ENCODE assay signal across 8 cellular contexts in the genomic region with DNA sequence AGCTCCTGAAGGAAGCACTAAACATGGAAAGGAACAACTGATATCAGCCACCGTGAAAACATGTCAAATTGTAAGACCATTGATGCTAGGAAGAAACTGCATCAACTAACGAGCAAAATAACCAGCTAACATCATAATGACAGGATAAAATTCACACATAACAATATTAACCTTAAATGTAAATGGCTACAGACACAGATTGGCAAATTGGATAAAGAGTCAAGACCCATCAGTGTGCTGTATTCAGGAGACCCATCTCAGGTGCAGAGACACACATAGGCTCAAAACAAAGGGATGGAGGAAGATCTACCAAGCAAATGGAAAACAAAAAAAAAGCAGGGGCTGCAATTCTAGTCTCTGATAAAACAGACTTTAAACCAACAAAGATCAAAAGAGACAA.
DNase-seq lines count a peak whose midpoint lies in the region; ATAC-seq and TF ChIP-seq lines count a peak whose summit lies in the region.
"Not testable (repeated sequence)": the region's sequence is repeated elsewhere in the genome, so short reads cannot be mapped to it uniquely, and the experiment has no call there.

No MANE protein-coding gene starts in this region.

- peak overlapping the region; percentile 89 for H3K4me3 ChIP-seq in CD4-positive, CD25-positive, alpha-beta regulatory T cell (ENCODE audit: low read depth, low read length)
- H3K4me3 ChIP-seq in HEK293 (ENCODE audit: low read depth, low read length): not testable (repeated sequence)
- H3K4me3 ChIP-seq in left ventricle myocardium inferior: peak overlapping the region; percentile 67

- POLR2A ChIA-PET in HEK293 (lab: Yijun Ruan, JAX); activated B cell treated with CpG ODN at 0.5 μM for 24 hours (lab: Charles Lee): not testable (repeated sequence)
- POLR2A ChIA-PET in activated naive CD8-positive, alpha-beta T cell treated with anti-CD3 and anti-CD28 coated beads, Interleukin-2, amount 10 ng/mL, durations not matched to agents 7 days and 5 days (lab: Charles Lee): interaction anchor here (1.3 kb wide), 1 partner anchor 104 kb away, joined by 3 read pairs; a partner anchor contains a TSS

- H3K36me3 Mint-ChIP-seq in CD4-positive, CD25-positive, alpha-beta regulatory T cell: peaks cover 30% of the 10 kb centered on the region
- H3K36me3 Mint-ChIP-seq in activated B cell treated with CpG ODN at 0.5 μM for 24 hours (ENCODE audit: low read depth): peaks cover 16% of the 10 kb centered on the region
- peaks cover 22% of the 10 kb centered on the region for H3K36me3 Mint-ChIP-seq in activated T-cell treated with anti-CD3 and anti-CD28 coated beads, Interleukin-2, amount 50 U/mL, for 4 hours (ENCODE audit: insufficient read depth)
- H3K36me3 Mint-ChIP-seq in activated naive CD8-positive, alpha-beta T cell treated with anti-CD3 and anti-CD28 coated beads, Interleukin-2, amount 10 ng/mL, durations not matched to agents 7 days and 5 days: peaks cover 17% of the 10 kb centered on the region
- not testable (repeated sequence) for H3K36me3 Mint-ChIP-seq in natural killer cell treated with Interleukin-12 subunit alpha and Interleukin-12 subunit beta and Interleukin-15 and Interleukin-18, amount 100 ng/mL, for 72 hours

- H3K4me1 ChIP-seq in CD4-positive, CD25-positive, alpha-beta regulatory T cell (ENCODE audit: control insufficient read depth, insufficient read depth, low read length, poor library complexity, severe bottlenecking): peaks cover 16% of the 10 kb centered on the region
- H3K4me1 ChIP-seq in HEK293 (ENCODE audit: control insufficient read depth, insufficient read depth, low read length); left ventricle myocardium inferior: not testable (repeated sequence)

- peak overlapping the region; percentile 94 to 99 (median 98) for H3K4me3 Mint-ChIP-seq in CD4-positive, CD25-positive, alpha-beta regulatory T cell
- H3K4me3 Mint-ChIP-seq in activated B cell treated with CpG ODN at 0.5 μM for 24 hours: peak overlapping the region; percentile 90
- H3K4me3 Mint-ChIP-seq in activated T-cell treated with anti-CD3 and anti-CD28 coated beads, Interleukin-2, amount 50 U/mL, for 4 hours: peak overlapping the region; percentile 96
- peak overlapping the region; percentile 98 for H3K4me3 Mint-ChIP-seq in activated naive CD8-positive, alpha-beta T cell treated with anti-CD3 and anti-CD28 coated beads, Interleukin-2, amount 10 ng/mL, durations not matched to agents 7 days and 5 days
- H3K4me3 Mint-ChIP-seq in natural killer cell treated with Interleukin-12 subunit alpha and Interleukin-12 subunit beta and Interleukin-15 and Interleukin-18, amount 100 ng/mL, for 72 hours: peak overlapping the region; percentile 92
- peak overlapping the region; percentile 93 to 98 for H3K4me3 Mint-ChIP-seq in stimulated activated naive CD8-positive, alpha-beta T cell treated with anti-CD3 and anti-CD28 coated beads, Interleukin-15, amount 100 ng/mL, for 72 hours

- H3K27me3 ChIP-seq in CD4-positive, CD25-positive, alpha-beta regulatory T cell (ENCODE audit: control insufficient read depth, insufficient read depth, low read length); left ventricle myocardium inferior (ENCODE audit: low read depth): not testable (repeated sequence)

- not testable (repeated sequence) for ATAC-seq in CD4-positive, CD25-positive, alpha-beta regulatory T cell (ENCODE audit: low read depth in 2 of 2); activated B cell treated with CpG ODN at 0.5 μM for 24 hours (ENCODE audit: low read depth); activated T-cell treated with anti-CD3 and anti-CD28 coated beads, Interleukin-2, amount 50 U/mL, for 4 hours; activated naive CD8-positive, alpha-beta T cell treated with anti-CD3 and anti-CD28 coated beads, Interleukin-2, amount 10 ng/mL, durations not matched to agents 7 days and 5 days (ENCODE audit: low read depth); natural killer cell treated with Interleukin-12 subunit alpha and Interleukin-12 subunit beta and Interleukin-15 and Interleukin-18, amount 100 ng/mL, for 72 hours; stimulated activated naive CD8-positive, alpha-beta T cell treated with anti-CD3 and anti-CD28 coated beads, Interleukin-15, amount 100 ng/mL, for 72 hours

- not testable (repeated sequence) for H3K27me3 Mint-ChIP-seq in CD4-positive, CD25-positive, alpha-beta regulatory T cell; activated B cell treated with CpG ODN at 0.5 μM for 24 hours; activated T-cell treated with anti-CD3 and anti-CD28 coated beads, Interleukin-2, amount 50 U/mL, for 4 hours (ENCODE audit: low read depth); activated naive CD8-positive, alpha-beta T cell treated with anti-CD3 and anti-CD28 coated beads, Interleukin-2, amount 10 ng/mL, durations not matched to agents 7 days and 5 days; natural killer cell treated with Interleukin-12 subunit alpha and Interleukin-12 subunit beta and Interleukin-15 and Interleukin-18, amount 100 ng/mL, for 72 hours; stimulated activated naive CD8-positive, alpha-beta T cell treated with anti-CD3 and anti-CD28 coated beads, Interleukin-15, amount 100 ng/mL, for 72 hours

- peaks cover 0 to 24% (median 5%) of the 10 kb centered on the region in 7 donors for H3K9me3 Mint-ChIP-seq in CD4-positive, CD25-positive, alpha-beta regulatory T cell
- not testable (repeated sequence) for H3K9me3 Mint-ChIP-seq in activated B cell treated with CpG ODN at 0.5 μM for 24 hours; activated T-cell treated with anti-CD3 and anti-CD28 coated beads, Interleukin-2, amount 50 U/mL, for 4 hours; activated naive CD8-positive, alpha-beta T cell treated with anti-CD3 and anti-CD28 coated beads, Interleukin-2, amount 10 ng/mL, durations not matched to agents 7 days and 5 days; natural killer cell treated with Interleukin-12 subunit alpha and Interleukin-12 subunit beta and Interleukin-15 and Interleukin-18, amount 100 ng/mL, for 72 hours; stimulated activated naive CD8-positive, alpha-beta T cell treated with anti-CD3 and anti-CD28 coated beads, Interleukin-15, amount 100 ng/mL, for 72 hours

- H3K9me3 ChIP-seq in CD4-positive, CD25-positive, alpha-beta regulatory T cell (ENCODE audit: control insufficient read depth in 2 of 2, low read length in 2 of 2): peaks cover 6 to 12% of the 10 kb centered on the region in 2 experiments
- H3K9me3 ChIP-seq in HEK293 (ENCODE audit: control insufficient read depth, insufficient read depth, low read depth, low read length): peaks cover 16% of the 10 kb centered on the region
- not testable (repeated sequence) for H3K9me3 ChIP-seq in left ventricle myocardium inferior (replicated peaks)

- CTCF ChIA-PET in HEK293 (lab: Yijun Ruan, JAX): interaction anchor here (1.0 kb wide), 1 partner anchor 115 kb away, joined by 3 read pairs; no protein-coding TSS in a partner anchor
- CTCF ChIA-PET in activated B cell treated with CpG ODN at 0.5 μM for 24 hours (lab: Charles Lee): not testable (repeated sequence)

- H3K27ac ChIP-seq in CD4-positive, CD25-positive, alpha-beta regulatory T cell (ENCODE audit: insufficient read depth, low read length, poor library complexity, severe bottlenecking); HEK293 (ENCODE audit: extremely low read depth, low read depth, low read length); left ventricle myocardium inferior (replicated peaks): not testable (repeated sequence)

- H3K36me3 ChIP-seq in CD4-positive, CD25-positive, alpha-beta regulatory T cell (ENCODE audit: control insufficient read depth, insufficient read depth, low read length): peaks cover 27% of the 10 kb centered on the region
- not testable (repeated sequence) for H3K36me3 ChIP-seq in HEK293 (ENCODE audit: control insufficient read depth in 2 of 2, insufficient read depth in 1 of 2, low read length in 2 of 2); left ventricle myocardium inferior

- not testable (repeated sequence) for DNase-seq in CD4-positive, CD25-positive, alpha-beta regulatory T cell; activated B cell treated with CpG ODN at 0.5 μM for 24 hours; activated T-cell treated with anti-CD3 and anti-CD28 coated beads, Interleukin-2, amount 50 U/mL, for 4 hours; activated naive CD8-positive, alpha-beta T cell treated with anti-CD3 and anti-CD28 coated beads, Interleukin-2, amount 10 ng/mL, durations not matched to agents 7 days and 5 days; left ventricle myocardium inferior; natural killer cell treated with Interleukin-12 subunit alpha and Interleukin-12 subunit beta and Interleukin-15 and Interleukin-18, amount 100 ng/mL, for 72 hours (ENCODE audit: low spot score); stimulated activated naive CD8-positive, alpha-beta T cell treated with anti-CD3 and anti-CD28 coated beads, Interleukin-15, amount 100 ng/mL, for 72 hours

- intact Hi-C loops in activated B cell treated with CpG ODN at 0.5 μM for 24 hours (cut with micrococcal nuclease); left ventricle myocardium inferior (cut with micrococcal nuclease): not testable (repeated sequence)

- peak overlapping the region; percentile 94 to 96 (median 95) for H3K27ac Mint-ChIP-seq in CD4-positive, CD25-positive, alpha-beta regulatory T cell
- peak overlapping the region; percentile 77 for H3K27ac Mint-ChIP-seq in activated B cell treated with CpG ODN at 0.5 μM for 24 hours
- not testable (repeated sequence) for H3K27ac Mint-ChIP-seq in activated naive CD8-positive, alpha-beta T cell treated with anti-CD3 and anti-CD28 coated beads, Interleukin-2, amount 10 ng/mL, durations not matched to agents 7 days and 5 days
- peak overlapping the region; percentile 52 to 89 for H3K27ac Mint-ChIP-seq in natural killer cell treated with Interleukin-12 subunit alpha and Interleukin-12 subunit beta and Interleukin-15 and Interleukin-18, amount 100 ng/mL, for 72 hours
- H3K27ac Mint-ChIP-seq in stimulated activated naive CD8-positive, alpha-beta T cell treated with anti-CD3 and anti-CD28 coated beads, Interleukin-15, amount 100 ng/mL, for 72 hours: peak overlapping the region; percentile 14 to 87

- H3K4me1 Mint-ChIP-seq in CD4-positive, CD25-positive, alpha-beta regulatory T cell: peaks cover 27 to 50% (median 32%) of the 10 kb centered on the region in 4 donors
- H3K4me1 Mint-ChIP-seq in activated B cell treated with CpG ODN at 0.5 μM for 24 hours: peaks cover 32% of the 10 kb centered on the region
- peaks cover 43% of the 10 kb centered on the region for H3K4me1 Mint-ChIP-seq in activated T-cell treated with anti-CD3 and anti-CD28 coated beads, Interleukin-2, amount 50 U/mL, for 4 hours (ENCODE audit: low read depth)
- peaks cover 16% of the 10 kb centered on the region for H3K4me1 Mint-ChIP-seq in activated naive CD8-positive, alpha-beta T cell treated with anti-CD3 and anti-CD28 coated beads, Interleukin-2, amount 10 ng/mL, durations not matched to agents 7 days and 5 days
- peaks cover 16 to 27% of the 10 kb centered on the region in 2 donors for H3K4me1 Mint-ChIP-seq in natural killer cell treated with Interleukin-12 subunit alpha and Interleukin-12 subunit beta and Interleukin-15 and Interleukin-18, amount 100 ng/mL, for 72 hours (ENCODE audit: low read depth in 2 of 2)
- H3K4me1 Mint-ChIP-seq in stimulated activated naive CD8-positive, alpha-beta T cell treated with anti-CD3 and anti-CD28 coated beads, Interleukin-15, amount 100 ng/mL, for 72 hours: peaks cover 37% of the 10 kb centered on the region

- not testable (repeated sequence) for TF ChIP-seq CTCF in HEK293 (tag by site-specific recombination; IDR thresholded peaks at IDR 0.05); activated B cell treated with CpG ODN at 0.5 μM for 24 hours (IDR thresholded peaks at IDR 0.05); left ventricle myocardium inferior (IDR thresholded peaks at IDR 0.05; ENCODE audit: borderline replicate concordance)
